35 cellular contexts compared by ENCODE assay signal in genomic region chr5:108129129-108129528, GRCh38.
"Had no signal": no experiment of that assay in that cellular context is flagged by ENCODE, and none has a peak within 500 bp of the region (broad histone marks: within the 10 kb centered on the region; RNA-seq: fewer than 3 reads in every experiment).

No MANE protein-coding gene starts in this region.

- H3K4me3 ChIP-seq: MG63 had no signal

- DNase-seq: Karpas-422, Kasumi-1, MG63, MM.1S, MV-4-11, NCI-H1048, NCI-H1092, NCI-H1092 treated with DMSO at 0.1 percent for 48 hours, NCI-H1105, NCI-H1105 treated with DMSO at 0.1 percent for 48 hours, NCI-H1417, NCI-H1417 treated with DMSO at 0.1 percent for 48 hours, NCI-H1436, NCI-H1436 treated with DMSO at 0.1 percent for 48 hours, NCI-H146, NCI-H1694, NCI-H1694 treated with DMSO at 0.1 percent for 48 hours, NCI-H187, NCI-H187 treated with DMSO at 0.1 percent for 48 hours, NCI-H1930, NCI-H2029, NCI-H2029 treated with DMSO at 0.1 percent for 48 hours, NCI-H2081, NCI-H2081 treated with DMSO at 0.1 percent for 48 hours, NCI-H2107, NCI-H2171, NCI-H2171 treated with DMSO at 0.1 percent for 48 hours, NCI-H2227 treated with DMSO at 0.1 percent for 48 hours, NCI-H226, NCI-H446, NCI-H446 treated with DMSO at 0.1 percent for 48 hours, NCI-H510A, NCI-H510A treated with DMSO at 0.1 percent for 48 hours, NCI-H524 had no signal

- H3K36me3 ChIP-seq: MG63 had no signal

- H3K27me3 ChIP-seq: MG63 had no signal

- H3K9ac ChIP-seq: KMS-11 had no signal

- H3K9me3 ChIP-seq: MG63 had no signal

- H3K4me2 ChIP-seq: KMS-11 had no signal

- H3K27ac ChIP-seq: KMS-11 had no signal
